12 cellular contexts compared by ENCODE assay signal in the genomic region with DNA sequence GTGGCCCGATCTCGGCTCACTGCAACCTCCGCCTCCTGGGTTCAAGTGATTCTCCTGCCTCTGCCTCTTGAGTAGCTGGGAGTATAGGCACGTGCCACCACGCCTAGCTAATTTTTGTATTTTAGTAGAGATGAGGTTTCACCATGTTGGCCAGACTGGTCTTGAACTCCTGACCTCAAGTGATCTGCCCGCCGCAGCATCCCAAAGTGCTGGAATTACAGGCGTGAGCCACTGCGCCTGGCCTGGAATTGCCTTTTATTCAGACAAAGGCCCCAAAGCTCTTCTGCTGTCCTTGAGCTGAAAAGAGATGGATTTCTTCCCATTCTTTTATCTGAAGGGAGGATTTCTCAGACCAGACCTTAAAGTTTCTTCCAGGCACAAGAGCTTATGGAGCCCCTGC. TPM values are rescaled to one million over a fixed set of nuclear protein-coding genes. Genes with fewer than 3 reads are reported as not detected.
"Had no signal": no experiment of that assay in that cellular context is flagged by ENCODE, and none has a peak within 500 bp of the region (broad histone marks: within the 10 kb centered on the region; RNA-seq: fewer than 3 reads in every experiment).

No MANE protein-coding gene starts in this region.

RNA-seq across cellular contexts. Expression of a gene that starts 51.3 kb away (rescaled TPM):
- total RNA-seq: chondrocyte, dermis microvascular lymphatic vessel endothelial cell, endodermal cell, gastrocnemius medialis, glomerular endothelial cell, kidney epithelial cell, left cardiac atrium, left ventricle myocardium superior, lung microvascular endothelial cell, mesothelial cell of epicardium had no signal
- polyA plus RNA-seq: heart right ventricle, immature natural killer cell had no signal
